ENCODE assay signal across 15 cellular contexts in the genomic region with DNA sequence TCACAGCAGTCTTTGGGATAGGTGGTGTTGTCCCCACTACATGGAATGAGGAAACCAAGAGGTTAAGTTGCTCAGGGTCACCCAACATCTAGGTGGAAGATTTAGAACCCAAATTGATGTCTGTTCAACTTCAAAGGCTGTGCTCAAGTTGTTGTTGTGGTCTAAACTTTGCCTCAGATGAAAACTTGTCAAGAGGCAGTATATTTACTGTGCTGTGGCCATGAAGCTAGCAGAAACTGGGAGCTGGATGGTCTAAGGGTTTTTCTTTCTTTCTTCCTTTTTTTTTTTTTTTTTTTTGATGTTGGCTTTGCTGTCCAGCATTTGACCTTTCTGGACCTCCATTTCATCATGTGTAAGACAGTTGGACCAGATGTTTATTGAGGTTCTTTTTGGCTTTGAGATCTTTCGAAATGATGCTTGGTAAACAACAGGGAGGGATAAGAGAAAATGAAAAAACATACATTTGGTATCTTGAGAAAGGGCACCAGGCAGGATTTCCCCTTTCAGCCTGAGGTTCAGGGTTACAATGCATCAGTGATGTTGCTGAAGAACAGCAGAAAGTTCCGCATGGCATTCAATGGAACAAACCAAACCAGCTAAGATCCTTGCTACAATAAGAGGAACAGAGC.
DNase-seq lines count a peak whose midpoint lies in the region; ATAC-seq lines count a peak whose summit lies in the region.
"Had no signal": no experiment of that assay in that cellular context is flagged by ENCODE, and none has a peak within 500 bp of the region (broad histone marks: within the 10 kb centered on the region; RNA-seq: fewer than 3 reads in every experiment).

No MANE protein-coding gene starts in this region.

- H3K4me1 Mint-ChIP-seq in naive B cell: peaks cover 0 to 17% (median 4%) of the 10 kb centered on the region in 3 donors

- peak overlapping the region in 1 of 8 donors; percentile 4 for H3K4me3 Mint-ChIP-seq in naive B cell
- H3K4me3 Mint-ChIP-seq: activated T-cell treated with anti-CD3 and anti-CD28 coated beads, Interleukin-2, amount 50 U/mL, for 4 hours; IgD-negative memory B cell had no signal

- ATAC-seq in GM21723 (IDR thresholded peaks at IDR 0.05; ENCODE audit: unreplicated experiment) (peak; percentile 54), naive B cell (ENCODE audit: low read depth in 2 of 2) (peak; percentile 55 to 72)
- ATAC-seq: activated T-cell treated with anti-CD3 and anti-CD28 coated beads, Interleukin-2, amount 50 U/mL, for 4 hours; heart right ventricle; left ventricle myocardium superior had no signal

- peak overlapping the region in 2 of 6 donors; percentile 7 to 48 for H3K27ac Mint-ChIP-seq in naive B cell
- H3K27ac Mint-ChIP-seq: IgD-negative memory B cell had no signal

- no peaks in the 10 kb centered on the region for H3K9me3 Mint-ChIP-seq in naive B cell
- H3K9me3 Mint-ChIP-seq: activated T-cell treated with anti-CD3 and anti-CD28 coated beads, Interleukin-2, amount 50 U/mL, for 4 hours; IgD-negative memory B cell had no signal

- H3K36me3 Mint-ChIP-seq in naive B cell: no peaks in the 10 kb centered on the region
- H3K36me3 Mint-ChIP-seq: IgD-negative memory B cell had no signal

- H3K27me3 Mint-ChIP-seq in naive B cell: no peaks in the 10 kb centered on the region

- DNase-seq in SIG-M5 treated with dmso at 0.1 percent for 504 hours (lab: John Stamatoyannopoulos, UW; ENCODE audit: unreplicated experiment) (peak; percentile 35), SIG-M5 (lab: John Stamatoyannopoulos, UW) (no peak), SKM-1 treated with dmso at 0.1 percent for 144 hours (lab: John Stamatoyannopoulos, UW; ENCODE audit: unreplicated experiment) (peak; percentile 39), naive B cell (no peak), COR-L47 (lab: John Stamatoyannopoulos, UW) (no peak), HuH-7.5 (ENCODE audit: low spot score) (no peak), GDM1 (lab: John Stamatoyannopoulos, UW) (no peak)
- DNase-seq: 8988T; activated T-cell treated with anti-CD3 and anti-CD28 coated beads, Interleukin-2, amount 50 U/mL, for 4 hours; heart right ventricle; left ventricle myocardium superior; NCI-H187; SHP77 had no signal

Comparison
In these comparisons a context has a peak if more than half of its experiments do, and no peak if none do; other contexts are left out.
1. DNase-seq: peak in SIG-M5 treated with dmso at 0.1 percent for 504 hours (single experiment) and SKM-1 treated with dmso at 0.1 percent for 144 hours (single experiment); none in SIG-M5 (single experiment), naive B cell (single experiment), COR-L47 (single experiment), HuH-7.5 (single experiment) and GDM1 (single experiment).